In the genomic region with DNA sequence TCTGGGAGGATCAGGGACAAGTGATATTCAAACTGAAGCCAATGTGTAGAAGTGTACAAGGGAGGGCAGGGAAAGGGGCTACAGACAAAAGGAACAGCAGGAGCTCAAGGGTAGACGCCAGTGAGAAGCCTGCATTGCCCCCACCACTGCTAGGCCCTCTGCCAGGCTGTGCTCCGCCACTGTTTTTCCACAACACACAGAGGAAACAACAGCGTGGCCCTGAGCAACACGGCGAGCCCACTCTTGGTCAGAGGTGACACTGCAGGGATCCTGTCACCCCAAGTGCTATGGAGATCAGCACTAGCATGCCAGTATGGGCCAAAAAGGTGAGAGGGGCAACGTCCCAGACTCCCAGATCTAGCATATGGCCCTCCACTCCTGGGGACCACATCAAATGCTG, we compare ENCODE assay signal across 1 cellular context.
TF ChIP-seq lines count a peak whose summit lies in the region.

No MANE protein-coding gene starts in this region.

TF ChIP-seq in HCT116, 20 proteins besides CTCF, POLR2A, EP300 and RAD21:
- TF ChIP-seq EZH2 (IDR thresholded peaks at IDR 0.05): no peak
- TF ChIP-seq, protein P1, sequence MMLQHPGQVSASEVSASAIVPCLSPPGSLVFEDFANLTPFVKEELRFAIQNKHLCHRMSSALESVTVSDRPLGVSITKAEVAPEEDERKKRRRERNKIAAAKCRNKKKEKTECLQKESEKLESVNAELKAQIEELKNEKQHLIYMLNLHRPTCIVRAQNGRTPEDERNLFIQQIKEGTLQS (IDR thresholded peaks at IDR 0.05): no peak
- no peak for TF ChIP-seq TCF7L2 (IDR thresholded peaks at IDR 0.05; ENCODE audit: borderline replicate concordance, extremely low read depth, insufficient read depth, insufficient read length)
- no peak for TF ChIP-seq ZFX (IDR thresholded peaks at IDR 0.05)
- TF ChIP-seq ELF1 (IDR thresholded peaks at IDR 0.05; ENCODE audit: borderline replicate concordance, low read depth): no peak
- no peak for TF ChIP-seq CEBPB (IDR thresholded peaks at IDR 0.05; ENCODE audit: low read depth)
- no peak for TF ChIP-seq ZNF274 (IDR thresholded peaks at IDR 0.05; ENCODE audit: low read depth, low read length)
- TF ChIP-seq POLR2AphosphoS5 (IDR thresholded peaks at IDR 0.05; ENCODE audit: low read depth, low read length): no peak
- no peak for TF ChIP-seq EZH2phosphoT487 (IDR thresholded peaks at IDR 0.05; ENCODE audit: borderline replicate concordance)
- TF ChIP-seq YY1 (IDR thresholded peaks at IDR 0.05; ENCODE audit: extremely low read depth, insufficient replicate concordance, low read depth, low read length): no peak
- TF ChIP-seq JUND (IDR thresholded peaks at IDR 0.05): no peak
- no peak for TF ChIP-seq SP1 (IDR thresholded peaks at IDR 0.05; ENCODE audit: low read depth)
- TF ChIP-seq, protein P2, sequence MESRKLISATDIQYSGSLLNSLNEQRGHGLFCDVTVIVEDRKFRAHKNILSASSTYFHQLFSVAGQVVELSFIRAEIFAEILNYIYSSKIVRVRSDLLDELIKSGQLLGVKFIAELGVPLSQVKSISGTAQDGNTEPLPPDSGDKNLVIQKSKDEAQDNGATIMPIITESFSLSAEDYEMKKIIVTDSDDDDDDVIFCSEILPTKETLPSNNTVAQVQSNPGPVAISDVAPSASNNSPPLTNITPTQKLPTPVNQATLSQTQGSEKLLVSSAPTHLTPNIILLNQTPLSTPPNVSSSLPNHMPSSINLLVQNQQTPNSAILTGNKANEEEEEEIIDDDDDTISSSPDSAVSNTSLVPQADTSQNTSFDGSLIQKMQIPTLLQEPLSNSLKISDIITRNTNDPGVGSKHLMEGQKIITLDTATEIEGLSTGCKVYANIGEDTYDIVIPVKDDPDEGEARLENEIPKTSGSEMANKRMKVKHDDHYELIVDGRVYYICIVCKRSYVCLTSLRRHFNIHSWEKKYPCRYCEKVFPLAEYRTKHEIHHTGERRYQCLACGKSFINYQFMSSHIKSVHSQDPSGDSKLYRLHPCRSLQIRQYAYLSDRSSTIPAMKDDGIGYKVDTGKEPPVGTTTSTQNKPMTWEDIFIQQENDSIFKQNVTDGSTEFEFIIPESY (IDR thresholded peaks at IDR 0.05; ENCODE audit: extremely low read depth, insufficient replicate concordance, low read length): no peak
TF ChIP-seq in HCT116: peak in this region for 0.
